19 cellular contexts compared by ENCODE assay signal in the genomic region with DNA sequence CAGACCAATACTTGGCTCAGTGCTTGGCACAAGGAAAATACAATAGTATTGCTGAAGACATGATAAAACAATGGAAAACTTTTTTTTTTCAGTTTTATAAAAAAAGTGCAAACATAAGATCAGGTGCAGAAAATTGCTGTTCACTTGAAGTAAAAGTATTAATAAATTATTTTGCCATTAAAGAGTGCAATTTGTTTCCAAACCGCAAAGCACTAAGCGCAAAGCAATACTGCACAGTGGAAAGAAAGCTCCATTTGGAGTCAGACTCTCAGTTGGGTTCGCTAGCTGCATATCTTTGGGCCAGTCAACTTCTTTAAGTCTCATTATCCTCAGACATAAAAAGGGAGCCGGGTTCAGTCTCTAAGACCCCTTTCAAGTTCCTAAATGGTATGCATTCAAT. TPM values are rescaled to one million over a fixed set of nuclear protein-coding genes. Genes with fewer than 3 reads are reported as not detected.
DNase-seq lines count a peak whose midpoint lies in the region; ATAC-seq and TF ChIP-seq lines count a peak whose summit lies in the region.
"Had no signal": no experiment of that assay in that cellular context is flagged by ENCODE, and none has a peak within 500 bp of the region (broad histone marks: within the 10 kb centered on the region; RNA-seq: fewer than 3 reads in every experiment).

No MANE protein-coding gene starts in this region.

- intact Hi-C loops in OCI-LY7 (cut with micrococcal nuclease; ENCODE audit: unreplicated experiment) = no loop called here

- TF ChIP-seq CTCF in GM06990 (IDR thresholded peaks at IDR 0.05; ENCODE audit: insufficient read depth, low read length, poor library complexity, severe bottlenecking) (no peak), OCI-LY7 (conservative IDR thresholded peaks at IDR 0.05; ENCODE audit: low read length) (no peak), thoracic aorta (IDR thresholded peaks at IDR 0.05) (no peak)

- H3K27me3 ChIP-seq in GM06990 (replicated peaks; ENCODE audit: control insufficient read depth, insufficient read depth, low read length) = no peaks in the 10 kb centered on the region
- H3K27me3 ChIP-seq in mesenchymal stem cell (ENCODE audit: control insufficient read depth in 1 of 2, insufficient read depth in 1 of 2, low read length in 2 of 2) = no peaks in the 10 kb centered on the region
- H3K27me3 ChIP-seq in thoracic aorta (replicated peaks; ENCODE audit: insufficient read depth) = no peaks in the 10 kb centered on the region

- H3K4me2 ChIP-seq in OCI-LY7 (ENCODE audit: low read length) (peak overlapping the region; percentile 60; the same call in 1 of the 2 replicates), mesenchymal stem cell (ENCODE audit: low read length, poor library complexity, severe bottlenecking) (no peak overlapping the region)

- 99% methylated on average over 4 of the region's 4 CpGs for WGBS in mesenchymal stem cell

- H3K4me1 ChIP-seq in OCI-LY7 (ENCODE audit: insufficient read depth, low read length, poor library complexity, severe bottlenecking) = peaks cover 20% of the 10 kb centered on the region
- H3K4me1 ChIP-seq in mesenchymal stem cell (ENCODE audit: control insufficient read depth, insufficient read depth, low read depth, low read length) = peaks cover 2% of the 10 kb centered on the region
- peaks cover 41 to 93% of the 10 kb centered on the region in 2 donors for H3K4me1 ChIP-seq in thoracic aorta (ENCODE audit: control insufficient read depth in 1 of 2, low read depth in 2 of 2)

- no peak overlapping the region for H2BK12ac ChIP-seq in mesenchymal stem cell (ENCODE audit: low read length in 2 of 2)

- H3K79me2 ChIP-seq in OCI-LY7 (ENCODE audit: insufficient read depth, low read depth, low read length) = no peaks in the 10 kb centered on the region

- H3K36me3 ChIP-seq in GM06990 (ENCODE audit: control insufficient read depth, insufficient read depth, low read length) = no peaks in the 10 kb centered on the region
- H3K36me3 ChIP-seq in OCI-LY7 (ENCODE audit: insufficient read depth, low read length) = no peaks in the 10 kb centered on the region
- no peaks in the 10 kb centered on the region for H3K36me3 ChIP-seq in mesenchymal stem cell (ENCODE audit: control insufficient read depth in 1 of 2, insufficient read depth in 2 of 2, low read depth in 1 of 2, low read length in 2 of 2)
- no peaks in the 10 kb centered on the region for H3K36me3 ChIP-seq in thoracic aorta

- no peak for DNase-seq in GM06990 (ENCODE audit: extremely low read depth, insufficient read length)
- no peak for DNase-seq in OCI-LY7 (ENCODE audit: low spot score)
- no peak for DNase-seq in mesenchymal stem cell
- DNase-seq in thoracic aorta (ENCODE audit: low spot score) = no peak
- no peak for DNase-seq in ureter (ENCODE audit: low spot score)
- DNase-seq in hepatic stellate cell (ENCODE audit: low spot score) = no peak
- DNase-seq: activated CD4-positive, alpha-beta T cell treated with anti-CD3 and anti-CD28 coated beads, Interleukin-2, amount 50 U/mL, for 48 hours; head of caudate nucleus; NCI-H1105; NCI-H2029; NCI-H345; NCI-H774; PC-9; posterior cingulate gyrus; SHP77 treated with DMSO at 0.1 percent for 48 hours; stimulated activated CD8-positive, alpha-beta memory T cell treated with anti-CD3 and anti-CD28 coated beads, Interleukin-4, amount 100 ng/mL, for 48 hours; SW 1271; T1000 had no signal

- no peak overlapping the region for H3K4ac ChIP-seq in mesenchymal stem cell (ENCODE audit: low read depth in 1 of 2, low read length in 2 of 2)

- H3K23ac ChIP-seq in mesenchymal stem cell (ENCODE audit: low read length in 2 of 2) = no peak overlapping the region

- no peak overlapping the region for H2BK120ac ChIP-seq in mesenchymal stem cell (ENCODE audit: low read depth, low read length)

- no TSS peak for BruUV-seq in OCI-LY7 (replicated peaks; lab: Mats Ljungman, UMichigan)

- H3K9me3 ChIP-seq in OCI-LY7 (ENCODE audit: low read length) = no peaks in the 10 kb centered on the region
- H3K9me3 ChIP-seq in mesenchymal stem cell (ENCODE audit: control insufficient read depth, low read length) = no peaks in the 10 kb centered on the region
- no peaks in the 10 kb centered on the region for H3K9me3 ChIP-seq in thoracic aorta

- POLR2A ChIA-PET in OCI-LY7 (lab: Charles Lee) = interaction anchor here (0.7 to 11.4 kb wide), 7 partner anchors 9 to 1867 kb away, joined by 3 to 135 read pairs (median 6); a partner anchor contains a TSS

- peak overlapping the region; percentile 88 for H3K9ac ChIP-seq in mesenchymal stem cell (ENCODE audit: low read length)

- H2BK5ac ChIP-seq in mesenchymal stem cell (ENCODE audit: low read depth, low read length, poor library complexity, severe bottlenecking) = no peak overlapping the region

- CTCF ChIA-PET in OCI-LY7 (lab: Charles Lee; ENCODE audit: unreplicated experiment) = no interaction called here

- H4K20me1 ChIP-seq in OCI-LY7 (ENCODE audit: insufficient read depth, low read length) = no peaks in the 10 kb centered on the region

- H3K4me3 ChIP-seq in GM06990 (replicated peaks; ENCODE audit: low read depth, low read length) (peak overlapping the region; percentile 25), OCI-LY7 (ENCODE audit: low read depth, low read length, poor library complexity, severe bottlenecking) (no peak overlapping the region), mesenchymal stem cell (ENCODE audit: insufficient read depth in 1 of 2, low read depth in 1 of 2, low read length in 2 of 2) (no peak overlapping the region), thoracic aorta (peak overlapping the region; percentile 68)
- H3K4me3 ChIP-seq: PC-9 had no signal

- H2BK15ac ChIP-seq in mesenchymal stem cell (ENCODE audit: low read depth, poor library complexity, severe bottlenecking) = no peak overlapping the region

- no peak overlapping the region for H3K18ac ChIP-seq in mesenchymal stem cell (ENCODE audit: low read depth in 1 of 2, low read length in 2 of 2)

- no peak overlapping the region for H4K91ac ChIP-seq in mesenchymal stem cell (ENCODE audit: low read length)

- H3K9me2 ChIP-seq in OCI-LY7 (ENCODE audit: insufficient read depth, low read length) = no peaks in the 10 kb centered on the region

- H3K27ac ChIP-seq in OCI-LY7 (ENCODE audit: low read depth, low read length, poor library complexity, severe bottlenecking) = no peak overlapping the region
- H3K27ac ChIP-seq in mesenchymal stem cell (ENCODE audit: low read length, poor library complexity, severe bottlenecking) = no peak overlapping the region
- H3K27ac ChIP-seq in thoracic aorta = peak overlapping the region; percentile 77 to 79
- H3K27ac ChIP-seq: PC-9 had no signal

- H3K79me1 ChIP-seq in mesenchymal stem cell (replicated peaks; ENCODE audit: low read length, poor library complexity, severe bottlenecking) = no peaks in the 10 kb centered on the region

- H2AK5ac ChIP-seq in mesenchymal stem cell (ENCODE audit: low read length, severe bottlenecking) = no peak overlapping the region

- H2AFZ ChIP-seq in OCI-LY7 (ENCODE audit: low read length) = no peak overlapping the region
- H2AFZ ChIP-seq in mesenchymal stem cell (ENCODE audit: low read depth, low read length) = no peak overlapping the region

- ATAC-seq in thoracic aorta (ENCODE audit: insufficient number of reproducible peaks, low FRiP score, low read depth) = no peak
- no peak for ATAC-seq in HG02981 (IDR thresholded peaks at IDR 0.05; ENCODE audit: unreplicated experiment)

- H3K14ac ChIP-seq in mesenchymal stem cell (ENCODE audit: low read length in 2 of 2) = no peak overlapping the region

- no peak overlapping the region for H4K8ac ChIP-seq in mesenchymal stem cell (ENCODE audit: low read length)

RNA-seq across cellular contexts. Expression of a gene that starts 45.8 kb away (rescaled TPM):
- total RNA-seq in OCI-LY7 (2014; rRNA removed; shearing (Covaris generic)) = 5.5 and 9.5 TPM in 2 replicates
- total RNA-seq in OCI-LY7 (2022) = 57.6 and 58.7 TPM in 2 replicates
- polyA plus RNA-seq in mesenchymal stem cell (2013, experiment 1 of 2) = 9.5 TPM
- polyA plus RNA-seq in mesenchymal stem cell (2013, experiment 2 of 2) = 9.4 TPM
- 100 to 1,000 TPM in 1 of 2 donors, 10 to 100 TPM in 1; 94.0 to 104 TPM for total RNA-seq in thoracic aorta
- total RNA-seq in ureter = 57.7 TPM

Comparison
In these comparisons a context has a peak if more than half of its experiments do, and no peak if none do; other contexts are left out.
1. H3K4me3 ChIP-seq: peak in GM06990 (single experiment) and thoracic aorta (single experiment); none in OCI-LY7 (single experiment) and mesenchymal stem cell (0 of 2).
2. H3K27ac ChIP-seq: peak in thoracic aorta (2 of 2); none in OCI-LY7 (single experiment) and mesenchymal stem cell (single experiment).